Comparison of ENCODE assay signal across 16 cellular contexts in the genomic region with DNA sequence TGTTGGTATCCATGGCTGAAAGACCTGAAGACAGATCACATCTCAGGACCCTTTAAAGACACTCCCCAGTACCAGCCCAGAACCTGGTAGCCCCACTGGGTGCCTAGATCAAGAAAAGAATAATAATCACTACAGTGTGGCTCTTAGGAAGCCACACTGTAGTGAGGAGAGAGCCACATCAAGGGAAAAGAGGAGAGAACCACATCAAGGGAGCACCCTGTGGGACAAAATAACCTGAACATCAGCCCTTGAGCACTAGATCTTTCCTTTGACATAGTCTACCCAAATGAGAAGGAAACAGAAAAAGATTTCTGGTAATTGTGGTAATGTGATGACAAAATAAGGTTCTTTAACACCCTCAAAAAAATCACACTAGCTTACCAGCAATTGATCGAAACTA. TPM values are rescaled to one million over a fixed set of nuclear protein-coding genes. Genes with fewer than 3 reads are reported as not detected.
"Had no signal": no experiment of that assay in that cellular context is flagged by ENCODE, and none has a peak within 500 bp of the region (broad histone marks: within the 10 kb centered on the region; RNA-seq: fewer than 3 reads in every experiment).

No MANE protein-coding gene starts in this region.

- H3K4me1 Mint-ChIP-seq: neural crest cell had no signal

- H3K9ac ChIP-seq: SK-N-SH had no signal

- H3K36me3 ChIP-seq: ovary, stomach, thoracic aorta had no signal

- H3K4me3 Mint-ChIP-seq: neural crest cell had no signal

- ATAC-seq: esophagus mucosa, left cardiac atrium had no signal

- H3K4me2 ChIP-seq: SK-N-SH had no signal

- DNase-seq: activated CD4-positive, CD25-positive, alpha-beta regulatory T cell treated with anti-CD3 and anti-CD28 coated beads, Interleukin-2, amount 50 U/mL, for 72 hours; activated T-cell treated with anti-CD3 and anti-CD28 coated beads for 4 hours; aorta; glutamatergic neuron; left cardiac atrium; mammary epithelial cell; ovary; SK-N-SH; stimulated activated CD4-positive, alpha-beta T cell treated with anti-CD3 and anti-CD28 coated beads, Interleukin-12 subunit alpha, Interleukin-12 subunit beta, amount 100 ng/mL, for 4 hours; stimulated activated CD4-positive, alpha-beta T cell treated with anti-CD3 and anti-CD28 coated beads, Interleukin-2, amount 100 ng/mL, for 48 hours; stomach had no signal

- H3K4me3 ChIP-seq: ovary, stomach, thoracic aorta had no signal

- H3K27me3 ChIP-seq: ovary had no signal

- H3K27ac ChIP-seq: ovary, stomach, thoracic aorta had no signal

- H3K9me3 ChIP-seq: ovary, SK-N-SH, thoracic aorta had no signal

- H3K4me1 ChIP-seq: stomach had no signal

RNA-seq across cellular contexts. Expression of gene RTL3, which starts 15.3 kb away (rescaled TPM):
- total RNA-seq: activated CD8-positive, alpha-beta memory T cell treated with anti-CD3 and anti-CD28 coated beads for 36 hours; bronchial epithelial cell; esophagus mucosa; mammary epithelial cell; neural crest cell had no signal
- polyA plus RNA-seq: mammary epithelial cell had no signal
